8 cellular contexts compared by ENCODE assay signal in the genomic region with DNA sequence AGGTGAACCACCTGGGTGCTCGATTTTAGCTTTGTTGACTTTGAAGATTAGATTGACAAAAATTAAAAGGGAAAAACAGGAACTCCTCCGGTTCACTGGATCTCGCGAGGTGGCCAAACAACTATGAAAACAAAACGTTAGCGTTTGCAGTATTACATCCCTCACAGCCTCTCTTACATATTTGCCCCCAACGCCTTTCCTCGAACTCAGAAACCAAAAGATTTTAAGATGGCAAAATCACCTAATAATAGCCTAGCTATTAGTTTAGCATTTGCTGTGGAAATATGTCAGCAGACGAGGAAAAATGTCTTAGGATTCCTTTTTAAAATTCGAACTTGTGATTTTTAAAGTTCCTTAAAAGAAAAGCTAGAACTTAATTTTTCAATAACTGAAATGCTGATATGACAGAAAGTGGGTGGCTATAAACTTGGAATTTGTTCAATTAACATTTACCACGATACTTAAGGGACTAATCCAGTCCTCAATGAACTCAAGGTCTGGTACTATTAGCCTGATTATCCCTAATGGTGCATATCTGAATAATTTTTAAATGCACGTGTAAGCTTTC. TPM values are rescaled to one million over a fixed set of nuclear protein-coding genes. Genes with fewer than 3 reads are reported as not detected.
A peak's percentile ranks its signal among the peaks of the same experiment; 100 is the strongest.
DNase-seq lines count a peak whose midpoint lies in the region; ATAC-seq and TF ChIP-seq lines count a peak whose summit lies in the region.

No MANE protein-coding gene starts in this region.

- peaks cover 18% of the 10 kb centered on the region for H3K36me3 Mint-ChIP-seq in nephron progenitor cell (ENCODE audit: low read depth)

- DNase-seq in Right ventricle myocardium inferior (ENCODE audit: missing footprints) (no peak), cardiac septum (ENCODE audit: low spot score) (no peak), SK-N-MC (ENCODE audit: low read depth, low spot score) (no peak), epithelial cell of esophagus (ENCODE audit: low read depth) (no peak), nephron progenitor cell (no peak), NCI-H526 (lab: John Stamatoyannopoulos, UW) (no peak), medulla oblongata (ENCODE audit: extremely low spot score) (no peak)

- ATAC-seq in Right ventricle myocardium inferior (peak; percentile 60), HG02973 (IDR thresholded peaks at IDR 0.05; ENCODE audit: unreplicated experiment) (peak; percentile 28)

- intact Hi-C loops in Right ventricle myocardium inferior (cut with DNase I): loop anchor here (5.0 kb wide), 1 partner anchor 59 kb away; the partner anchor contains the start of gene PCNP
- intact Hi-C loops in cardiac septum (cut with DNase I): loop anchor here (2.0 to 5.0 kb wide), 2 partner anchors 49 to 163 kb away; partner anchors contain the start of genes TRMT10C and ZBTB11

- TF ChIP-seq CTCF in epithelial cell of esophagus (IDR thresholded peaks at IDR 0.05; ENCODE audit: insufficient read depth, low read depth, low read length, missing control alignments) (no peak), nephron progenitor cell (IDR thresholded peaks at IDR 0.05) (no peak)

- H3K27ac Mint-ChIP-seq in nephron progenitor cell: peak overlapping the region; percentile 96

- H3K36me3 ChIP-seq in SK-N-MC (ENCODE audit: insufficient read depth, low read length): no peaks in the 10 kb centered on the region

- H3K4me3 ChIP-seq in SK-N-MC (peak overlapping the region; percentile 88), epithelial cell of esophagus (ENCODE audit: low read length) (peak overlapping the region; percentile 71)

- H3K4me3 Mint-ChIP-seq in nephron progenitor cell: peak overlapping the region; percentile 100

- peak overlapping the region; percentile 96 for H3K27ac ChIP-seq in SK-N-MC

- H3K9ac ChIP-seq in SK-N-MC (ENCODE audit: insufficient read length): peak overlapping the region; percentile 94

- no peaks in the 10 kb centered on the region for H3K9me3 ChIP-seq in SK-N-MC (ENCODE audit: low read depth, low read length)

- H3K9me3 Mint-ChIP-seq in nephron progenitor cell: peaks cover 8% of the 10 kb centered on the region

- H3K27me3 Mint-ChIP-seq in nephron progenitor cell (ENCODE audit: low read depth, poor library complexity): peaks cover 36% of the 10 kb centered on the region

- peaks cover 4% of the 10 kb centered on the region for H3K4me1 Mint-ChIP-seq in nephron progenitor cell

RNA-seq across cellular contexts. Expression of gene SENP7, which starts 0.5 kb away (rescaled TPM):
- 10.3 TPM for total RNA-seq in Right ventricle myocardium inferior
- total RNA-seq in cardiac septum: 11.0 TPM

RNA-seq across cellular contexts. Expression of gene TRMT10C, which starts 48.2 kb away (rescaled TPM):
- 29.1 TPM for total RNA-seq in Right ventricle myocardium inferior
- total RNA-seq in cardiac septum: 19.1 TPM
